20 cellular contexts compared by ENCODE assay signal in genomic region chr7:30363778-30364563, GRCh38.
"Had no signal": no experiment of that assay in that cellular context is flagged by ENCODE, and none has a peak within 500 bp of the region (broad histone marks: within the 10 kb centered on the region; RNA-seq: fewer than 3 reads in every experiment).

No MANE protein-coding gene starts in this region.

- H3K4me1 ChIP-seq: prostate gland, right lobe of liver had no signal

- H3K9me3 ChIP-seq: esophagus muscularis mucosa, prostate gland, right lobe of liver, spleen had no signal

- H3K9me3 Mint-ChIP-seq: brain, type B pancreatic cell had no signal

- H3K27me3 Mint-ChIP-seq: activated naive CD8-positive, alpha-beta T cell; brain; T-helper 17 cell; type B pancreatic cell had no signal

- H3K4me3 ChIP-seq: esophagus muscularis mucosa, prostate gland, right lobe of liver, spleen had no signal

- DNase-seq: activated CD4-positive, alpha-beta T cell treated with anti-CD3 and anti-CD28 coated beads, Interleukin-2, amount 50 U/mL, for 4 hours; activated effector memory CD4-positive, alpha-beta T cell treated with anti-CD3 and anti-CD28 coated beads, Interleukin-2, amount 50 U/mL, for 16 hours; activated T-cell treated with anti-CD3 and anti-CD28 coated beads, Interleukin-2, amount 50 U/mL, for 1 hour; amygdala; cerebellar nuclear complex; dermis blood vessel endothelial cell; glutamatergic neuron; midbrain; nucleus accumbens; right lobe of liver; spleen; stimulated activated CD4-positive, alpha-beta T cell treated with anti-CD3 and anti-CD28 coated beads, Interleukin-2, amount 100 ng/mL, for 24 hours; stimulated activated naive CD4-positive, alpha-beta T cell treated with Interleukin-2 at 50 U/mL for 16 hours; T-helper 17 cell had no signal

- H3K36me3 Mint-ChIP-seq: activated naive CD8-positive, alpha-beta T cell; type B pancreatic cell had no signal

- H3K4me3 Mint-ChIP-seq: activated naive CD8-positive, alpha-beta T cell; brain; T-helper 17 cell; type B pancreatic cell had no signal

- H3K27me3 ChIP-seq: esophagus muscularis mucosa, right lobe of liver, spleen had no signal

- H3K27ac ChIP-seq: esophagus muscularis mucosa, prostate gland, right lobe of liver had no signal

- H3K27ac Mint-ChIP-seq: activated naive CD8-positive, alpha-beta T cell; brain; T-helper 17 cell; type B pancreatic cell had no signal

- ATAC-seq: activated CD4-positive, CD25-positive, alpha-beta regulatory T cell treated with anti-CD3 and anti-CD28 coated beads, Interleukin-2, amount 50 U/mL, for 24 hours; right lobe of liver; T-helper 17 cell had no signal

- H3K36me3 ChIP-seq: prostate gland, right lobe of liver had no signal
